ENCODE assay signal across 7 cellular contexts in genomic region chr1:1063945-1064831, GRCh38. TPM values are rescaled to one million over a fixed set of nuclear protein-coding genes. Genes with fewer than 3 reads are reported as not detected.
DNase-seq lines count a peak whose midpoint lies in the region; ATAC-seq, FAIRE-seq and TF ChIP-seq lines count a peak whose summit lies in the region.

No MANE protein-coding gene starts in this region.

- no peak overlapping the region for H3K27ac ChIP-seq in lung (ENCODE audit: low read depth in 1 of 2, low read length in 1 of 2)

- 11 to 15% methylated on average over 43 to 50 of the region's 50 CpGs for WGBS in lung, 2 donors

- H3K4me1 ChIP-seq in lung (ENCODE audit: control insufficient read depth in 2 of 2, insufficient read depth in 2 of 2, low read length in 2 of 2): peaks cover 0 to 13% of the 10 kb centered on the region in 2 donors

- peak overlapping the region; percentile 68 for H3K27ac Mint-ChIP-seq in chondrocyte (ENCODE audit: unreplicated experiment)

- peaks cover 5% of the 10 kb centered on the region for H3K27me3 ChIP-seq in lung (ENCODE audit: control insufficient read depth, insufficient read depth)

- no peaks in the 10 kb centered on the region for H3K9me3 Mint-ChIP-seq in chondrocyte (ENCODE audit: low read depth)

- no peak overlapping the region for H3K4me3 ChIP-seq in lung

- POLR2A ChIA-PET in HEK293T (lab: Yijun Ruan, JAX): interaction anchor here (0.8 to 1.4 kb wide), 4 partner anchors 63 to 209 kb away, joined by 3 to 5 read pairs (median 4); partner anchors contain the start of gene UBE2J2

- TF ChIP-seq CTCF in chondrocyte (IDR thresholded peaks at IDR 0.05): peak; percentile 95
- peak; percentile 84 for TF ChIP-seq CTCF in lung (IDR thresholded peaks at IDR 0.05; ENCODE audit: control extremely low read depth, extremely low read depth)

- no peaks in the 10 kb centered on the region for H3K27me3 Mint-ChIP-seq in chondrocyte (ENCODE audit: low read depth)

- H3K9me3 ChIP-seq in lung (ENCODE audit: control insufficient read depth in 2 of 2, insufficient read depth in 1 of 2, low read length in 1 of 2): no peaks in the 10 kb centered on the region

- CTCF ChIA-PET in HEK293T (lab: Yijun Ruan, JAX): interaction anchor here (0.8 to 1.6 kb wide), 7 partner anchors 10 to 120 kb away, joined by 3 to 22 read pairs (median 5); partner anchors contain the start of genes AGRN, PERM1 and RNF223

- no peaks in the 10 kb centered on the region for H3K36me3 Mint-ChIP-seq in chondrocyte (ENCODE audit: low read depth)

- peaks cover 10% of the 10 kb centered on the region for H3K4me1 Mint-ChIP-seq in chondrocyte (ENCODE audit: low read depth)

- no peak overlapping the region for H3K4me3 Mint-ChIP-seq in chondrocyte (ENCODE audit: unreplicated experiment)

- ATAC-seq in lung (ENCODE audit: insufficient read depth, low FRiP score): no peak

- DNase-seq in GM12891 (ENCODE audit: insufficient read length, low spot score) (peak; percentile 93), HEK293T (ENCODE audit: extremely low spot score) (peak; percentile 73), NCI-H1105 (lab: John Stamatoyannopoulos, UW) (peak; percentile 9), chondrocyte (ENCODE audit: low spot score) (no peak), lung (ENCODE audit: low spot score) (peak; percentile 54)
- peak; percentile 77 to 84 for DNase-seq in activated CD4-positive, alpha-beta T cell treated with anti-CD3 and anti-CD28 coated beads for 24 hours (ENCODE audit: low read depth in 2 of 2)
- DNase-seq in stimulated activated CD8-positive, alpha-beta memory T cell treated with anti-CD3 and anti-CD28 coated beads, Interleukin-4, amount 100 ng/mL, for 1 hour (ENCODE audit: low read depth in 2 of 2, low spot score in 1 of 2): peak; percentile 57 to 71

- TF ChIP-seq POLR2A in GM12891 (IDR thresholded peaks at IDR 0.05; ENCODE audit: low read depth, low read length): peak; percentile 69

- H3K36me3 ChIP-seq in lung (ENCODE audit: control insufficient read depth in 2 of 2, insufficient read depth in 2 of 2, low read length in 2 of 2): no peaks in the 10 kb centered on the region

- peak; percentile 97 for FAIRE-seq in GM12891 (lab: Jason Lieb, UNC)

TF ChIP-seq in GM12891, 5 proteins besides CTCF, POLR2A, EP300 and RAD21:
- TF ChIP-seq TAF1 (IDR thresholded peaks at IDR 0.05; ENCODE audit: low read depth, low read length): no peak
- TF ChIP-seq SPI1 (IDR thresholded peaks at IDR 0.05; ENCODE audit: low read depth, low read length): 0 out of 2 replicates have a peak, but pooled peaks have one; percentile 10
- TF ChIP-seq POLR2AphosphoS5 (IDR thresholded peaks at IDR 0.05; ENCODE audit: low read depth, low read length): peak; percentile 54; the same call in 1 of the 2 replicates
- TF ChIP-seq POU2F2 (IDR thresholded peaks at IDR 0.05; ENCODE audit: low read depth, low read length): peak; percentile 82
- TF ChIP-seq PAX5 (IDR thresholded peaks at IDR 0.05; ENCODE audit: insufficient read depth, low read length, severe bottlenecking): peak; percentile 14
TF ChIP-seq in GM12891: peak in this region for 4.

TF ChIP-seq in HEK293T, 16 proteins besides CTCF, POLR2A, EP300 and RAD21:
- no peak for TF ChIP-seq FOXM1 (IDR thresholded peaks at IDR 0.05; ENCODE audit: borderline replicate concordance)
- TF ChIP-seq ARNT (IDR thresholded peaks at IDR 0.05): peak; percentile 53; the same call in 1 of the 2 replicates

RNA-seq across cellular contexts. Expression of gene RNF223, which starts 9.9 kb away (rescaled TPM):
- polyA plus RNA-seq in GM12891 (2012; ENCODE audit: low read depth, missing spikeins): 0.08 TPM
- total RNA-seq in chondrocyte: not detected in 3 replicates
- 1 to 10 TPM in 1 of 2 donors, under 1 TPM in 1; 0.54 to 2.4 TPM for total RNA-seq in lung
- 1 to 10 TPM in 1 of 2 donors, under 1 TPM in 1; 0.57 to 2.3 TPM for polyA plus RNA-seq in lung

RNA-seq across cellular contexts. Expression of gene AGRN, which starts 44.3 kb away (rescaled TPM):
- polyA plus RNA-seq in GM12891 (2012; ENCODE audit: low read depth, missing spikeins): 14.4 TPM
- 138 to 221 TPM (median 219 TPM) in 3 replicates for total RNA-seq in chondrocyte
- total RNA-seq in lung: 100 to 1,000 TPM; 103 to 124 TPM
- polyA plus RNA-seq in lung: 10 to 100 TPM; 30.7 to 67.4 TPM

RNA-seq across cellular contexts. Expression of gene ISG15, which starts 50.9 kb away (rescaled TPM):
- polyA plus RNA-seq in GM12891 (2012; ENCODE audit: low read depth, missing spikeins): 191 TPM
- total RNA-seq in chondrocyte (28.5 to 42.8 TPM (median 42.2 TPM) in 3 replicates), lung (10 to 100 TPM; 12.7 to 53.6 TPM)
- 100 to 1,000 TPM; 208 to 234 TPM for polyA plus RNA-seq in lung

RNA-seq across cellular contexts. Expression of gene C1orf159, which starts 51.7 kb away (rescaled TPM):
- 7.1 TPM for polyA plus RNA-seq in GM12891 (2012; ENCODE audit: low read depth, missing spikeins)
- total RNA-seq in chondrocyte: 9.2 to 15.1 TPM (median 9.2 TPM) in 3 replicates
- total RNA-seq in lung: 10 to 100 TPM in 1 of 2 donors, 1 to 10 TPM in 1; 9.9 to 19.2 TPM
- 10 to 100 TPM in 1 of 2 donors, 1 to 10 TPM in 1; 9.5 to 16.7 TPM for polyA plus RNA-seq in lung
